Comparison of ENCODE assay signal across 16 cellular contexts in genomic region chr1:234357831-234358230, GRCh38. TPM values are rescaled to one million over a fixed set of nuclear protein-coding genes. Genes with fewer than 3 reads are reported as not detected.
DNase-seq lines count a peak whose midpoint lies in the region; ATAC-seq and TF ChIP-seq lines count a peak whose summit lies in the region.
"Had no signal": no experiment of that assay in that cellular context is flagged by ENCODE, and none has a peak within 500 bp of the region (broad histone marks: within the 10 kb centered on the region; RNA-seq: fewer than 3 reads in every experiment).

No MANE protein-coding gene starts in this region.

- no peaks in the 10 kb centered on the region for H3K4me1 ChIP-seq in CD8-positive, alpha-beta T cell (ENCODE audit: insufficient read depth, low read length)
- H3K4me1 ChIP-seq: BLaER1, foreskin keratinocyte, upper lobe of right lung had no signal

- TF ChIP-seq CTCF in CD8-positive, alpha-beta T cell (IDR thresholded peaks at IDR 0.05): no peak
- no peak for TF ChIP-seq CTCF in chondrocyte (IDR thresholded peaks at IDR 0.05)

- no peaks in the 10 kb centered on the region for H3K36me3 Mint-ChIP-seq in CD8-positive, alpha-beta T cell
- no peaks in the 10 kb centered on the region for H3K36me3 Mint-ChIP-seq in T-cell
- no peaks in the 10 kb centered on the region for H3K36me3 Mint-ChIP-seq in effector memory CD8-positive, alpha-beta T cell (ENCODE audit: insufficient read depth)
- H3K36me3 Mint-ChIP-seq in chondrocyte (ENCODE audit: low read depth): no peaks in the 10 kb centered on the region

- intact Hi-C loops in CD8-positive, alpha-beta T cell (cut with DNase I, micrococcal nuclease): loop anchor here in 1 of 2 experiments (2.0 kb wide), 1 partner anchor 15 kb away; the partner anchor contains the start of gene COA6

- H3K9me3 ChIP-seq in CD8-positive, alpha-beta T cell (ENCODE audit: low read length): no peaks in the 10 kb centered on the region
- H3K9me3 ChIP-seq: BLaER1, upper lobe of right lung had no signal

- POLR2A ChIA-PET in CD8-positive, alpha-beta T cell (lab: Charles Lee): interaction anchor here (2.6 kb wide), 1 partner anchor 16 kb away, joined by 24 read pairs; the partner anchor contains the start of gene COA6
- POLR2A ChIA-PET in T-cell (lab: Charles Lee): interaction anchor here (0.6 to 1.5 kb wide), 2 partner anchors 15 to 40 kb away, joined by 3 to 5 read pairs; partner anchors contain the start of gene COA6 (in 1 of the 2)

- peaks cover 11% of the 10 kb centered on the region for H3K27me3 Mint-ChIP-seq in CD8-positive, alpha-beta T cell (ENCODE audit: low read depth)
- H3K27me3 Mint-ChIP-seq in T-cell (no peaks in the 10 kb centered on the region), chondrocyte (ENCODE audit: low read depth) (peaks cover 15% of the 10 kb centered on the region)
- peaks cover 0 to 17% of the 10 kb centered on the region in 2 donors for H3K27me3 Mint-ChIP-seq in effector memory CD8-positive, alpha-beta T cell

- no peak overlapping the region for H3K4me3 ChIP-seq in CD8-positive, alpha-beta T cell (ENCODE audit: low read depth, low read length)
- H3K4me3 ChIP-seq: BLaER1 had no signal

- H3K27ac ChIP-seq in CD8-positive, alpha-beta T cell (ENCODE audit: low read depth, low read length): no peak overlapping the region
- H3K27ac ChIP-seq: BLaER1, KMS-11, upper lobe of right lung had no signal

- H3K27ac Mint-ChIP-seq in CD8-positive, alpha-beta T cell: no peak overlapping the region
- H3K27ac Mint-ChIP-seq in T-cell (no peak overlapping the region), chondrocyte (ENCODE audit: unreplicated experiment) (no peak overlapping the region)
- peak overlapping the region in 1 of 2 donors; percentile 86 for H3K27ac Mint-ChIP-seq in effector memory CD8-positive, alpha-beta T cell
- H3K27ac Mint-ChIP-seq: H9 had no signal

- no peaks in the 10 kb centered on the region for H3K9me3 Mint-ChIP-seq in CD8-positive, alpha-beta T cell
- H3K9me3 Mint-ChIP-seq in T-cell: no peaks in the 10 kb centered on the region
- no peaks in the 10 kb centered on the region for H3K9me3 Mint-ChIP-seq in effector memory CD8-positive, alpha-beta T cell
- H3K9me3 Mint-ChIP-seq in chondrocyte (ENCODE audit: low read depth): peaks cover 3% of the 10 kb centered on the region
- H3K9me3 Mint-ChIP-seq: H9 had no signal

- peak overlapping the region; percentile 54 for H3K4me3 Mint-ChIP-seq in CD8-positive, alpha-beta T cell
- peak overlapping the region; percentile 59 to 85 (median 81) for H3K4me3 Mint-ChIP-seq in T-cell
- peak overlapping the region; percentile 35 to 83 for H3K4me3 Mint-ChIP-seq in effector memory CD8-positive, alpha-beta T cell
- no peak overlapping the region for H3K4me3 Mint-ChIP-seq in chondrocyte (ENCODE audit: unreplicated experiment)
- H3K4me3 Mint-ChIP-seq: H9 had no signal

- H3K27me3 ChIP-seq in CD8-positive, alpha-beta T cell (ENCODE audit: insufficient read depth, low read length): no peaks in the 10 kb centered on the region
- H3K27me3 ChIP-seq: BLaER1, foreskin keratinocyte, upper lobe of right lung had no signal

- no peak for ATAC-seq in CD8-positive, alpha-beta T cell
- no peak for ATAC-seq in T-cell (replicated peaks in 1 of 4)
- no peak for ATAC-seq in effector memory CD8-positive, alpha-beta T cell (replicated peaks)
- no peak for ATAC-seq in HG03039 (IDR thresholded peaks at IDR 0.05; ENCODE audit: unreplicated experiment)
- ATAC-seq: foreskin keratinocyte, upper lobe of right lung had no signal

- CTCF ChIA-PET in CD8-positive, alpha-beta T cell (lab: Charles Lee): interaction anchor here (0.8 to 1.6 kb wide), 2 partner anchors 16 to 35 kb away, joined by 3 to 4 read pairs; partner anchors contain the start of gene COA6
- CTCF ChIA-PET in T-cell (lab: Charles Lee): interaction anchor here (0.6 to 1.7 kb wide), 4 partner anchors 9 to 767 kb away, joined by 3 to 5 read pairs (median 3); partner anchors contain the start of gene COA6 (in 1 of the 2)

- H3K36me3 ChIP-seq in CD8-positive, alpha-beta T cell (ENCODE audit: insufficient read depth, low read length): no peaks in the 10 kb centered on the region
- H3K36me3 ChIP-seq: BLaER1, upper lobe of right lung had no signal

- peaks cover 18% of the 10 kb centered on the region for H3K4me1 Mint-ChIP-seq in CD8-positive, alpha-beta T cell (ENCODE audit: low read depth)
- H3K4me1 Mint-ChIP-seq in T-cell (peaks cover 0 to 26% (median 2%) of the 10 kb centered on the region in 3 donors), chondrocyte (ENCODE audit: low read depth) (no peaks in the 10 kb centered on the region)
- peaks cover 0 to 10% of the 10 kb centered on the region in 2 donors for H3K4me1 Mint-ChIP-seq in effector memory CD8-positive, alpha-beta T cell (ENCODE audit: low read depth in 2 of 2)

- peak; percentile 2 for DNase-seq in NCI-H146 (lab: John Stamatoyannopoulos, UW)
- no peak for DNase-seq in NCI-H146 treated with DMSO at 0.1 percent for 48 hours (lab: John Stamatoyannopoulos, UW; ENCODE audit: unreplicated experiment)
- no peak for DNase-seq in CD8-positive, alpha-beta T cell
- DNase-seq in T-cell: no peak
- no peak for DNase-seq in effector memory CD8-positive, alpha-beta T cell
- DNase-seq in chondrocyte (ENCODE audit: low spot score): no peak
- no peak for DNase-seq in GDM1 (lab: John Stamatoyannopoulos, UW)
- DNase-seq: activated CD4-positive, alpha-beta T cell treated with anti-CD3 and anti-CD28 coated beads for 48 hours; foreskin keratinocyte; H9; stimulated activated naive CD4-positive, alpha-beta T cell treated with Interleukin-2 at 50 U/mL for 16 hours; T-helper 9 cell; upper lobe of right lung had no signal

RNA-seq across cellular contexts. Expression of gene COA6, which starts 15.4 kb away (rescaled TPM):
- total RNA-seq in CD8-positive, alpha-beta T cell: 1 to 10 TPM; 7.2 to 8.9 TPM
- total RNA-seq in T-cell (10 to 100 TPM in 4 of 5 donors, 1 to 10 TPM in 1; 9.7 to 28.2 (median 21.8) TPM), chondrocyte (16.0 to 25.0 TPM (median 16.1 TPM) in 3 replicates)
